In the genomic region with DNA sequence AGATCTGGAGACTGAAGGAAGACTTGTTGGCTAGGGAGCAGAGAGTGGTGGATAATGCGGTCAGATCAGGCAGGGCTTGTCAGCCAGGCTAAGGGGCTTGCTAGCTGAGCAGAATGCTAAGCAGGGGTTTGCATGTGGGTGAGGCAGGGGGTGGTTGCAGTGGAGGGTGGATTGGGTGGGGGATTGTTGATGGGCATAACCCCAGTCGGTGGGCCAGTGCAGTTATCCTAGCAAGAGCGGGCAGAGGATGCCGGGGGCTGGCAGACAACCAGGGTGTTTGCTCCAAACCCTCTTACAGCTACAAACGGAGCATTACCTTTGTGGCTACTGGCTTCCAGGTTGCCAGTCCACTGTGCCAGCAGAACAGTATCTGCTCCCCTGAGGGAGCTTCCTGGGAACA, we compare ENCODE assay signal across 16 cellular contexts.
DNase-seq lines count a peak whose midpoint lies in the region; ATAC-seq and TF ChIP-seq lines count a peak whose summit lies in the region.
"Had no signal": no experiment of that assay in that cellular context is flagged by ENCODE, and none has a peak within 500 bp of the region (broad histone marks: within the 10 kb centered on the region; RNA-seq: fewer than 3 reads in every experiment).

No MANE protein-coding gene starts in this region.

- H3K36me3 ChIP-seq in GM23338 (ENCODE audit: insufficient read depth) (no peaks in the 10 kb centered on the region), trophoblast cell (ENCODE audit: control insufficient read depth in 1 of 2, insufficient read depth in 2 of 2, low read length in 2 of 2) (no peaks in the 10 kb centered on the region), mammary epithelial cell (ENCODE audit: insufficient read depth, low read length) (no peaks in the 10 kb centered on the region)
- H3K36me3 ChIP-seq: BE2C had no signal

- no peak overlapping the region for H3K4me3 Mint-ChIP-seq in GM23338
- H3K4me3 Mint-ChIP-seq in glutamatergic neuron (ENCODE audit: unreplicated experiment) = peak overlapping the region; percentile 5
- H3K4me3 Mint-ChIP-seq: CD14-positive monocyte; CD8-positive, alpha-beta T cell had no signal

- peaks cover 19% of the 10 kb centered on the region for H3K4me1 Mint-ChIP-seq in GM23338
- H3K4me1 Mint-ChIP-seq in glutamatergic neuron (ENCODE audit: low read depth, unreplicated experiment) = peaks cover 15% of the 10 kb centered on the region

- no peak overlapping the region for H3K18ac ChIP-seq in trophoblast cell (ENCODE audit: low read length)

- no peak overlapping the region for H3K23ac ChIP-seq in trophoblast cell (ENCODE audit: low read length)

- no peak overlapping the region for H3K4ac ChIP-seq in trophoblast cell (ENCODE audit: low read depth, low read length)

- no peaks in the 10 kb centered on the region for H3K79me1 ChIP-seq in trophoblast cell (ENCODE audit: low read length)

- H3K27ac ChIP-seq in C4-2B (peak overlapping the region; percentile 53), GM23338 (ENCODE audit: low read depth) (no peak overlapping the region), trophoblast cell (ENCODE audit: low read depth, low read length) (no peak overlapping the region), mammary epithelial cell (ENCODE audit: insufficient read depth, low read depth, low read length) (no peak overlapping the region)
- H3K27ac ChIP-seq: A549, HL-60 had no signal

- no peak overlapping the region for H3K14ac ChIP-seq in trophoblast cell (ENCODE audit: low read length)

- H3K79me2 ChIP-seq in GM23338 (replicated peaks; ENCODE audit: insufficient read depth) (no peaks in the 10 kb centered on the region), trophoblast cell (ENCODE audit: control insufficient read depth, insufficient read depth, low read length, poor library complexity) (no peaks in the 10 kb centered on the region), mammary epithelial cell (ENCODE audit: insufficient read depth, low read length) (no peaks in the 10 kb centered on the region)

- no peak overlapping the region for H4K8ac ChIP-seq in trophoblast cell (ENCODE audit: low read depth, low read length)

- no peaks in the 10 kb centered on the region; the same call in 2 of the 3 replicates for H3K9me3 Mint-ChIP-seq in GM23338
- no peaks in the 10 kb centered on the region for H3K9me3 Mint-ChIP-seq in glutamatergic neuron (ENCODE audit: unreplicated experiment)
- H3K9me3 Mint-ChIP-seq: CD8-positive, alpha-beta T cell had no signal

- H3K9me2 ChIP-seq in GM23338 (ENCODE audit: insufficient read depth) = peaks cover 10% of the 10 kb centered on the region; the same call in 1 of the 2 replicates

- peak; percentile 24; the same call in 2 of the 3 replicates for ATAC-seq in GM23338
- ATAC-seq in GM18909 (IDR thresholded peaks at IDR 0.05; ENCODE audit: poor library complexity, unreplicated experiment) = no peak
- ATAC-seq: CD8-positive, alpha-beta T cell; HCT116 had no signal

- H3K9ac ChIP-seq in trophoblast cell (ENCODE audit: low read length) = no peak overlapping the region
- H3K9ac ChIP-seq in mammary epithelial cell (ENCODE audit: insufficient read depth, low read length) = no peak overlapping the region

- intact Hi-C loops in mammary epithelial cell (cut with micrococcal nuclease) = no loop called here

- no peak for DNase-seq in GM23338 (ENCODE audit: low spot score)
- no peak for DNase-seq in glutamatergic neuron
- no peak for DNase-seq in trophoblast cell
- no peak for DNase-seq in mammary epithelial cell
- DNase-seq: BE2C; CD8-positive, alpha-beta T cell; COR-L47; DMS153; DMS79 treated with DMSO at 0.1 percent for 48 hours; EL had no signal

- peaks cover 13% of the 10 kb centered on the region for H3K4me1 ChIP-seq in GM23338 (ENCODE audit: insufficient read depth)
- H3K4me1 ChIP-seq in trophoblast cell (ENCODE audit: control insufficient read depth in 1 of 2, insufficient read depth in 2 of 2, low read length in 2 of 2) = peaks cover 3 to 10% of the 10 kb centered on the region in 2 experiments
- H3K4me1 ChIP-seq in mammary epithelial cell (ENCODE audit: insufficient read depth, low read length) = no peaks in the 10 kb centered on the region

- no peak overlapping the region for H4K91ac ChIP-seq in trophoblast cell (ENCODE audit: low read depth, low read length)

- H3K27me3 Mint-ChIP-seq in GM23338 (ENCODE audit: insufficient read depth, low read depth, poor library complexity) (peaks cover 9% of the 10 kb centered on the region), glutamatergic neuron (ENCODE audit: unreplicated experiment) (peaks cover 5% of the 10 kb centered on the region)

- 0 out of 2 replicates have a peak, but pooled peaks cover 4% of the 10 kb centered on the region for H3F3A ChIP-seq in GM23338 (replicated peaks; ENCODE audit: low read depth)

- H2BK120ac ChIP-seq in trophoblast cell (ENCODE audit: insufficient read depth, low read length, poor library complexity) = no peak overlapping the region

- dilution Hi-C loops in mammary epithelial cell (cut with HindIII; ENCODE audit: low sequenced_read_pairs) = no loop called here

- peaks cover 2% of the 10 kb centered on the region for H3K9me3 ChIP-seq in trophoblast cell (ENCODE audit: insufficient read depth, low read depth, low read length)
- no peaks in the 10 kb centered on the region for H3K9me3 ChIP-seq in mammary epithelial cell (replicated peaks; ENCODE audit: insufficient read depth, low read length)
- H3K9me3 ChIP-seq: A549, BE2C had no signal

- no peaks in the 10 kb centered on the region for H3K27me3 ChIP-seq in GM23338 (ENCODE audit: insufficient read depth)
- no peaks in the 10 kb centered on the region for H3K27me3 ChIP-seq in trophoblast cell (ENCODE audit: insufficient read depth, low read length)
- H3K27me3 ChIP-seq in mammary epithelial cell (ENCODE audit: insufficient read depth, low read length) = no peaks in the 10 kb centered on the region
- H3K27me3 ChIP-seq: BE2C had no signal

- no peak overlapping the region for H3K4me2 ChIP-seq in GM23338
- H3K4me2 ChIP-seq in trophoblast cell (ENCODE audit: low read length) = no peak overlapping the region
- H3K4me2 ChIP-seq in mammary epithelial cell (ENCODE audit: insufficient read depth, low read depth, low read length) = no peak overlapping the region
- H3K4me2 ChIP-seq: A549 had no signal

- H3K36me3 Mint-ChIP-seq in GM23338 (ENCODE audit: low read depth) (no peaks in the 10 kb centered on the region), glutamatergic neuron (ENCODE audit: unreplicated experiment) (no peaks in the 10 kb centered on the region)
- H3K36me3 Mint-ChIP-seq: CD14-positive monocyte; CD8-positive, alpha-beta T cell had no signal

- H2BK12ac ChIP-seq in trophoblast cell (ENCODE audit: low read length) = peak overlapping the region; percentile 5

- H2AK5ac ChIP-seq in trophoblast cell (ENCODE audit: low read length) = no peak overlapping the region

- H3K27ac Mint-ChIP-seq in GM23338 (no peak overlapping the region), glutamatergic neuron (ENCODE audit: unreplicated experiment) (no peak overlapping the region)
- H3K27ac Mint-ChIP-seq: CD8-positive, alpha-beta T cell had no signal

- TF ChIP-seq CTCF in C4-2B (conservative IDR thresholded peaks at IDR 0.05) (no peak), GM23338 (conservative IDR thresholded peaks at IDR 0.05; ENCODE audit: low read depth in 2 of 2) (no peak), glutamatergic neuron (IDR thresholded peaks at IDR 0.05; ENCODE audit: partially characterized antibody, unreplicated experiment) (no peak), mammary epithelial cell (conservative IDR thresholded peaks at IDR 0.05 in 1 of 2, IDR thresholded peaks at IDR 0.05 in 1 of 2; ENCODE audit: extremely low read depth in 1 of 2, insufficient read depth in 1 of 2, low read depth in 1 of 2, low read length in 2 of 2) (no peak)

- BruUV-seq in mammary epithelial cell (replicated peaks; lab: Mats Ljungman, UMichigan) = no TSS peak

- WGBS in trophoblast cell (ENCODE audit: extremely low coverage, insufficient coverage, insufficient read length) = no CpG with 5 or more reads among the region's 5 CpGs
- WGBS in mammary epithelial cell (ENCODE audit: low coverage, missing lambda C conversion rate) = 100% methylated on average over 2 of the region's 5 CpGs

- in situ Hi-C loops in mammary epithelial cell (cut with MboI; ENCODE audit: low sequenced_read_pairs in 2 of 2) = loop anchor here in 1 of 2 donors (10.0 kb wide), 1 partner anchor 562 kb away; no protein-coding TSS in a partner anchor

- H2AFZ ChIP-seq in GM23338 (no peak overlapping the region), trophoblast cell (ENCODE audit: insufficient read depth, low read length, poor library complexity) (no peak overlapping the region), mammary epithelial cell (ENCODE audit: low read depth, low read length) (no peak overlapping the region)

- H4K12ac ChIP-seq in trophoblast cell (ENCODE audit: low read depth, low read length) = no peak overlapping the region

- H4K20me1 ChIP-seq in GM23338 (replicated peaks; ENCODE audit: insufficient read depth) (no peaks in the 10 kb centered on the region), mammary epithelial cell (ENCODE audit: insufficient read depth, low read length) (no peaks in the 10 kb centered on the region)

- CTCF ChIA-PET in mammary epithelial cell (lab: Charles Lee; ENCODE audit: low non-redundant PET) = no interaction called here

- H2BK5ac ChIP-seq in trophoblast cell (ENCODE audit: low read depth, low read length, poor library complexity) = no peak overlapping the region

- H3K4me3 ChIP-seq in GM23338 (no peak overlapping the region), trophoblast cell (ENCODE audit: low read depth, low read length) (no peak overlapping the region), mammary epithelial cell (replicated peaks in 1 of 3; ENCODE audit: insufficient read depth in 1 of 3, low read depth in 2 of 3, low read length in 3 of 3) (no peak overlapping the region)
- H3K4me3 ChIP-seq: A549 had no signal
